Comparison of ENCODE assay signal across 1 cellular context in the genomic region with DNA sequence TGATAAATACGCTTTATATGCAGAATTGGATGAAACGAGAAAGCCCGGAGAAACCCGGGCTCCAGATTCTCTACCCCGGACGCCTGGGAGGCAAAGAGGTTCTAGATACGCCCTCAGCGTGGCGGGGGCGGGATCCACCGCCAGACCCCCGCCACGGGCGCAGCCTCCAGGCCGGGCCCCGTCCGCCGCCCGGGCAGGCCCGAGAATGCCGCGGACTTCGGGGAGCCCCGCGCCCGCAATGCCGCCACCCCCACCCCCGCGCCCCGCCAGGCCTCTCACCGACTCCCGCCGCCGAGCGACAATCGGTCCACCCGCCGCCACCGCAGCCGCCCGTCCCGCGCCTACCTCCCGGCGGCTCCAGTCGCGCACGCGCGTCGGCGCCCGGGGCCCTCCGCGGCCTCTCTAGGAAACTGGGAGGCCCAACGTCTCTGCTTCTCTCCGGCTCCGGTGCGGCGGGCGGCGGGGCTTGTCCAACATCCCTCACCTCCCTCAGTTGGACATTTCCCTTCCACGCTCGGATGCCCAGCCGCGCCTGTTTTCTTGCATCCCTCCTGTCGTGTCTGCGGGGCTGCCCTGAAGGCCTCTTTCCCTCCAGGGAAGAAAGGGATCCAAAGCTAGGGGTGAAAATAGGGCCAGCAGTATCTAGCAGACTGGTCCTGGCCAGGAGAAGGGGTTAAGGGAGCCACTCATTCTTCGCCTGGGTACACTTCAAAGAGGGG.
TF ChIP-seq lines count a peak whose summit lies in the region.

Gene ZNF445 (minus strand): TSS at position 359 of the 719 bp plus-strand sequence. CDS start 22,121 bp downstream, outside the sequence.

TF ChIP-seq in HepG2, 621 proteins besides CTCF, POLR2A, EP300 and RAD21 (continued from another document and continues in another):
- TF ChIP-seq BCL3 (CRISPR knock-in tag; IDR thresholded peaks at IDR 0.05) (no peak; the same call in 1 of the 2 replicates), HNF4G (IDR thresholded peaks at IDR 0.05; ENCODE audit: borderline replicate concordance, low read depth, low read length) (no peak), HNF4G (CRISPR knock-in tag; IDR thresholded peaks at IDR 0.05; ENCODE audit: borderline replicate concordance, low read depth) (peak; percentile 32; the same call in 1 of the 2 replicates), MNT (IDR thresholded peaks at IDR 0.05) (no peak), NONO (IDR thresholded peaks at IDR 0.05) (no peak), NONO (CRISPR knock-in tag; conservative IDR thresholded peaks at IDR 0.05) (peak; percentile 45; the same call in 1 of the 2 replicates), ZFP90 (CRISPR knock-in tag; IDR thresholded peaks at IDR 0.05; ENCODE audit: borderline replicate concordance) (no peak), ZNF282 (IDR thresholded peaks at IDR 0.05; ENCODE audit: partially characterized antibody) (no peak), MEIS1 (CRISPR knock-in tag; IDR thresholded peaks at IDR 0.05; ENCODE audit: borderline replicate concordance) (no peak), ZNF292 (CRISPR knock-in tag; IDR thresholded peaks at IDR 0.05; ENCODE audit: borderline replicate concordance, low read depth) (no peak), ZNF878 (CRISPR knock-in tag; IDR thresholded peaks at IDR 0.05) (no peak), RFX3 (CRISPR knock-in tag; IDR thresholded peaks at IDR 0.05) (no peak), DNMT3B (CRISPR knock-in tag; conservative IDR thresholded peaks at IDR 0.05) (no peak), GZF1 (CRISPR knock-in tag; IDR thresholded peaks at IDR 0.05) (no peak), NR2F1 (CRISPR knock-in tag; IDR thresholded peaks at IDR 0.05) (no peak), SMARCE1 (IDR thresholded peaks at IDR 0.05; ENCODE audit: borderline replicate concordance) (no peak), RBFOX2 (IDR thresholded peaks at IDR 0.05; ENCODE audit: low read depth, low read length) (peak; percentile 86), WIZ (CRISPR knock-in tag; IDR thresholded peaks at IDR 0.05) (no peak), ZNF251 (CRISPR knock-in tag; IDR thresholded peaks at IDR 0.05) (no peak), DDIT3 (CRISPR knock-in tag; IDR thresholded peaks at IDR 0.05) (no peak), GMEB2 (CRISPR knock-in tag; IDR thresholded peaks at IDR 0.05; ENCODE audit: low read depth) (no peak), GMEB1 (CRISPR knock-in tag; IDR thresholded peaks at IDR 0.05; ENCODE audit: borderline replicate concordance) (no peak), ZNF30 (CRISPR knock-in tag; IDR thresholded peaks at IDR 0.05) (no peak), ZNF713 (CRISPR knock-in tag; IDR thresholded peaks at IDR 0.05) (no peak), ZNF33A (CRISPR knock-in tag; IDR thresholded peaks at IDR 0.05; ENCODE audit: borderline replicate concordance) (no peak), SPEN (CRISPR knock-in tag; IDR thresholded peaks at IDR 0.05; ENCODE audit: low read depth) (peak; percentile 73; the same call in 1 of the 2 replicates), ZFP36L2 (CRISPR knock-in tag; IDR thresholded peaks at IDR 0.05) (no peak), HDAC1 (CRISPR knock-in tag; IDR thresholded peaks at IDR 0.05) (peak; percentile 64), CHCHD3 (CRISPR knock-in tag; IDR thresholded peaks at IDR 0.05) (no peak), ZNF670 (CRISPR knock-in tag; IDR thresholded peaks at IDR 0.05; ENCODE audit: borderline replicate concordance) (no peak), ZSCAN25 (CRISPR knock-in tag; IDR thresholded peaks at IDR 0.05) (no peak), DR1 (CRISPR knock-in tag; IDR thresholded peaks at IDR 0.05) (no peak), ZNF816 (CRISPR knock-in tag; IDR thresholded peaks at IDR 0.05; ENCODE audit: borderline replicate concordance) (no peak), YEATS2 (CRISPR knock-in tag; IDR thresholded peaks at IDR 0.05; ENCODE audit: borderline replicate concordance) (no peak), SP1 (IDR thresholded peaks at IDR 0.05) (no peak), SP1 (CRISPR knock-in tag; IDR thresholded peaks at IDR 0.05) (no peak), ZNF317 (CRISPR knock-in tag; IDR thresholded peaks at IDR 0.05) (peak; percentile 29; the same call in 1 of the 2 replicates), RFX5 (IDR thresholded peaks at IDR 0.05; ENCODE audit: low read depth, low read length) (no peak), MED8 (CRISPR knock-in tag; IDR thresholded peaks at IDR 0.05; ENCODE audit: insufficient replicate concordance) (peak; percentile 62), ZNF432 (CRISPR knock-in tag; IDR thresholded peaks at IDR 0.05; ENCODE audit: borderline replicate concordance) (no peak), RBAK (CRISPR knock-in tag; IDR thresholded peaks at IDR 0.05) (no peak), HIVEP1 (CRISPR knock-in tag; IDR thresholded peaks at IDR 0.05) (0 out of 2 replicates have a peak, but pooled peaks have one; percentile 30), ZMAT5 (CRISPR knock-in tag; IDR thresholded peaks at IDR 0.05; ENCODE audit: borderline replicate concordance, low read depth) (no peak), ADNP (CRISPR knock-in tag; IDR thresholded peaks at IDR 0.05) (no peak), FOXC1 (CRISPR knock-in tag; IDR thresholded peaks at IDR 0.05; ENCODE audit: borderline replicate concordance) (no peak), ZNF691 (CRISPR knock-in tag; IDR thresholded peaks at IDR 0.05; ENCODE audit: borderline replicate concordance, low read depth) (no peak), NR2F2 (IDR thresholded peaks at IDR 0.05; ENCODE audit: borderline replicate concordance, low read depth) (no peak), TRIM24 (CRISPR knock-in tag; IDR thresholded peaks at IDR 0.05) (no peak), THAP7 (CRISPR knock-in tag; IDR thresholded peaks at IDR 0.05) (no peak)
- TF ChIP-seq, protein P1, sequence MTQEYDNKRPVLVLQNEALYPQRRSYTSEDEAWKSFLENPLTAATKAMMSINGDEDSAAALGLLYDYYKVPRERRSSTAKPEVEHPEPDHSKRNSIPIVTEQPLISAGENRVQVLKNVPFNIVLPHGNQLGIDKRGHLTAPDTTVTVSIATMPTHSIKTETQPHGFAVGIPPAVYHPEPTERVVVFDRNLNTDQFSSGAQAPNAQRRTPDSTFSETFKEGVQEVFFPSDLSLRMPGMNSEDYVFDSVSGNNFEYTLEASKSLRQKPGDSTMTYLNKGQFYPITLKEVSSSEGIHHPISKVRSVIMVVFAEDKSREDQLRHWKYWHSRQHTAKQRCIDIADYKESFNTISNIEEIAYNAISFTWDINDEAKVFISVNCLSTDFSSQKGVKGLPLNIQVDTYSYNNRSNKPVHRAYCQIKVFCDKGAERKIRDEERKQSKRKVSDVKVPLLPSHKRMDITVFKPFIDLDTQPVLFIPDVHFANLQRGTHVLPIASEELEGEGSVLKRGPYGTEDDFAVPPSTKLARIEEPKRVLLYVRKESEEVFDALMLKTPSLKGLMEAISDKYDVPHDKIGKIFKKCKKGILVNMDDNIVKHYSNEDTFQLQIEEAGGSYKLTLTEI (CRISPR knock-in tag; conservative IDR thresholded peaks at IDR 0.05): no peak
- TF ChIP-seq, protein P2, sequence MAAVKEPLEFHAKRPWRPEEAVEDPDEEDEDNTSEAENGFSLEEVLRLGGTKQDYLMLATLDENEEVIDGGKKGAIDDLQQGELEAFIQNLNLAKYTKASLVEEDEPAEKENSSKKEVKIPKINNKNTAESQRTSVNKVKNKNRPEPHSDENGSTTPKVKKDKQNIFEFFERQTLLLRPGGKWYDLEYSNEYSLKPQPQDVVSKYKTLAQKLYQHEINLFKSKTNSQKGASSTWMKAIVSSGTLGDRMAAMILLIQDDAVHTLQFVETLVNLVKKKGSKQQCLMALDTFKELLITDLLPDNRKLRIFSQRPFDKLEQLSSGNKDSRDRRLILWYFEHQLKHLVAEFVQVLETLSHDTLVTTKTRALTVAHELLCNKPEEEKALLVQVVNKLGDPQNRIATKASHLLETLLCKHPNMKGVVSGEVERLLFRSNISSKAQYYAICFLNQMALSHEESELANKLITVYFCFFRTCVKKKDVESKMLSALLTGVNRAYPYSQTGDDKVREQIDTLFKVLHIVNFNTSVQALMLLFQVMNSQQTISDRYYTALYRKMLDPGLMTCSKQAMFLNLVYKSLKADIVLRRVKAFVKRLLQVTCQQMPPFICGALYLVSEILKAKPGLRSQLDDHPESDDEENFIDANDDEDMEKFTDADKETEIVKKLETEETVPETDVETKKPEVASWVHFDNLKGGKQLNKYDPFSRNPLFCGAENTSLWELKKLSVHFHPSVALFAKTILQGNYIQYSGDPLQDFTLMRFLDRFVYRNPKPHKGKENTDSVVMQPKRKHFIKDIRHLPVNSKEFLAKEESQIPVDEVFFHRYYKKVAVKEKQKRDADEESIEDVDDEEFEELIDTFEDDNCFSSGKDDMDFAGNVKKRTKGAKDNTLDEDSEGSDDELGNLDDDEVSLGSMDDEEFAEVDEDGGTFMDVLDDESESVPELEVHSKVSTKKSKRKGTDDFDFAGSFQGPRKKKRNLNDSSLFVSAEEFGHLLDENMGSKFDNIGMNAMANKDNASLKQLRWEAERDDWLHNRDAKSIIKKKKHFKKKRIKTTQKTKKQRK (IDR thresholded peaks at IDR 0.05; ENCODE audit: low read length): no peak
- TF ChIP-seq, protein P3, sequence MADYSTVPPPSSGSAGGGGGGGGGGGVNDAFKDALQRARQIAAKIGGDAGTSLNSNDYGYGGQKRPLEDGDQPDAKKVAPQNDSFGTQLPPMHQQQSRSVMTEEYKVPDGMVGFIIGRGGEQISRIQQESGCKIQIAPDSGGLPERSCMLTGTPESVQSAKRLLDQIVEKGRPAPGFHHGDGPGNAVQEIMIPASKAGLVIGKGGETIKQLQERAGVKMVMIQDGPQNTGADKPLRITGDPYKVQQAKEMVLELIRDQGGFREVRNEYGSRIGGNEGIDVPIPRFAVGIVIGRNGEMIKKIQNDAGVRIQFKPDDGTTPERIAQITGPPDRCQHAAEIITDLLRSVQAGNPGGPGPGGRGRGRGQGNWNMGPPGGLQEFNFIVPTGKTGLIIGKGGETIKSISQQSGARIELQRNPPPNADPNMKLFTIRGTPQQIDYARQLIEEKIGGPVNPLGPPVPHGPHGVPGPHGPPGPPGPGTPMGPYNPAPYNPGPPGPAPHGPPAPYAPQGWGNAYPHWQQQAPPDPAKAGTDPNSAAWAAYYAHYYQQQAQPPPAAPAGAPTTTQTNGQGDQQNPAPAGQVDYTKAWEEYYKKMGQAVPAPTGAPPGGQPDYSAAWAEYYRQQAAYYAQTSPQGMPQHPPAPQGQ (CRISPR knock-in tag; IDR thresholded peaks at IDR 0.05; ENCODE audit: borderline replicate concordance): no peak
